8 cellular contexts compared by ENCODE assay signal in the genomic region with DNA sequence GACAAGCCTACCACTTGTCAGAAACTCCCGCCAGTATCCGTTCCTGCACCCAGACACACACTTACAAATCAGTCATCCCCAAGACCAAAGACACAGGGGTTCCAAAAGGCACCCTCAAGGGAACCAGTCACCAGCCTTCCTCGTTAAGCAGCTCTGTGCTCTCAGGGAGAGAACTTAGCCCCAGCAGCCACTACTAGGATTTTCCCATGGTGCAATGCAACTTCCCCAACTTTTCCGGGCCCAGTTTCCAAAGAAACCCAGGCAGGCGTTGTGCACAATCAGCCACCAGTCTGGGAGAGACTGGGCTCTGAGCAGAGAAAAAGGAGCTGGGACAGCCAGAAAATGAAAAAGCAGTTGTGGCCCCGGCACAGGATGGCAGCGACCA. TPM values are rescaled to one million over a fixed set of nuclear protein-coding genes. Genes with fewer than 3 reads are reported as not detected.
DNase-seq lines count a peak whose midpoint lies in the region; ATAC-seq and TF ChIP-seq lines count a peak whose summit lies in the region.

No MANE protein-coding gene starts in this region.

- H2AFZ ChIP-seq in parathyroid adenoma = peak overlapping the region; percentile 72

- H3K79me2 ChIP-seq in parathyroid adenoma = peaks cover 48% of the 10 kb centered on the region

- no peaks in the 10 kb centered on the region for H3K27me3 ChIP-seq in parathyroid adenoma (ENCODE audit: control insufficient read depth, insufficient read depth, low read length)

- DNase-seq in activated T-cell treated with anti-CD3 and anti-CD28 coated beads, Interleukin-2, amount 50 U/mL, for 4 hours = no peak
- DNase-seq in activated T-cell treated with anti-CD3 and anti-CD28 coated beads, Interleukin-2, amount 50 U/mL, for 1 hour = no peak
- DNase-seq in activated CD8-positive, alpha-beta T cell treated with anti-CD3 and anti-CD28 coated beads, Interleukin-2, amount 10 ng/mL, durations not matched to agents 7 days and 5 days = no peak
- DNase-seq in Right ventricle myocardium superior = peak; percentile 42
- DNase-seq in NCI-H526 treated with DMSO at 0.1 percent for 48 hours (lab: John Stamatoyannopoulos, UW) = no peak
- no peak for DNase-seq in GF-D8 (lab: John Stamatoyannopoulos, UW)

- peak overlapping the region; percentile 78 for H3K4me3 ChIP-seq in parathyroid adenoma (ENCODE audit: low read depth, low read length)

- peaks cover 48% of the 10 kb centered on the region for H3K27me3 Mint-ChIP-seq in activated T-cell treated with anti-CD3 and anti-CD28 coated beads, Interleukin-2, amount 50 U/mL, for 4 hours (ENCODE audit: low read depth)
- peaks cover 52% of the 10 kb centered on the region for H3K27me3 Mint-ChIP-seq in activated CD8-positive, alpha-beta T cell treated with anti-CD3 and anti-CD28 coated beads, Interleukin-2, amount 10 ng/mL, durations not matched to agents 7 days and 5 days (ENCODE audit: low read depth)

- POLR2A ChIA-PET in activated CD8-positive, alpha-beta T cell treated with anti-CD3 and anti-CD28 coated beads, Interleukin-2, amount 10 ng/mL, durations not matched to agents 7 days and 5 days (lab: Charles Lee) = no interaction called here

- TF ChIP-seq CTCF in parathyroid adenoma (IDR thresholded peaks at IDR 0.05) = no peak

- H3K4me1 ChIP-seq in parathyroid adenoma = peaks cover 16% of the 10 kb centered on the region

- peak overlapping the region; percentile 46 for H3K9ac ChIP-seq in parathyroid adenoma

- H3K9me3 Mint-ChIP-seq in activated T-cell treated with anti-CD3 and anti-CD28 coated beads, Interleukin-2, amount 50 U/mL, for 4 hours = no peaks in the 10 kb centered on the region
- no peaks in the 10 kb centered on the region for H3K9me3 Mint-ChIP-seq in activated CD8-positive, alpha-beta T cell treated with anti-CD3 and anti-CD28 coated beads, Interleukin-2, amount 10 ng/mL, durations not matched to agents 7 days and 5 days (ENCODE audit: insufficient read depth)

- no peaks in the 10 kb centered on the region for H3K36me3 ChIP-seq in parathyroid adenoma (ENCODE audit: control insufficient read depth, insufficient read depth, low read length)

- no peaks in the 10 kb centered on the region for H3K9me3 ChIP-seq in parathyroid adenoma (ENCODE audit: control insufficient read depth, low read length)

- peak overlapping the region; percentile 81 for H3K4me2 ChIP-seq in parathyroid adenoma (ENCODE audit: low read length)

- intact Hi-C loops in Right ventricle myocardium superior (cut with DNase I) = no loop called here

- H3K27ac ChIP-seq in parathyroid adenoma = peak overlapping the region; percentile 88

- peak overlapping the region; percentile 53 for H3K4me3 Mint-ChIP-seq in activated T-cell treated with anti-CD3 and anti-CD28 coated beads, Interleukin-2, amount 50 U/mL, for 4 hours
- peak overlapping the region; percentile 50 for H3K4me3 Mint-ChIP-seq in activated CD8-positive, alpha-beta T cell treated with anti-CD3 and anti-CD28 coated beads, Interleukin-2, amount 10 ng/mL, durations not matched to agents 7 days and 5 days

- CTCF ChIA-PET in activated CD8-positive, alpha-beta T cell treated with anti-CD3 and anti-CD28 coated beads, Interleukin-2, amount 10 ng/mL, durations not matched to agents 7 days and 5 days (lab: Charles Lee) = no interaction called here

- H3K27ac Mint-ChIP-seq in activated CD8-positive, alpha-beta T cell treated with anti-CD3 and anti-CD28 coated beads, Interleukin-2, amount 10 ng/mL, durations not matched to agents 7 days and 5 days = no peak overlapping the region

- H3K4me1 Mint-ChIP-seq in activated T-cell treated with anti-CD3 and anti-CD28 coated beads, Interleukin-2, amount 50 U/mL, for 4 hours (ENCODE audit: low read depth) = peaks cover 11% of the 10 kb centered on the region
- H3K4me1 Mint-ChIP-seq in activated CD8-positive, alpha-beta T cell treated with anti-CD3 and anti-CD28 coated beads, Interleukin-2, amount 10 ng/mL, durations not matched to agents 7 days and 5 days (ENCODE audit: low read depth) = peaks cover 15% of the 10 kb centered on the region

- no peak for ATAC-seq in activated T-cell treated with anti-CD3 and anti-CD28 coated beads, Interleukin-2, amount 50 U/mL, for 4 hours
- ATAC-seq in activated CD8-positive, alpha-beta T cell treated with anti-CD3 and anti-CD28 coated beads, Interleukin-2, amount 10 ng/mL, durations not matched to agents 7 days and 5 days = no peak
- ATAC-seq in Right ventricle myocardium superior (ENCODE audit: poor library complexity) (peak; percentile 34), HG02798 (IDR thresholded peaks at IDR 0.05; ENCODE audit: poor library complexity, unreplicated experiment) (no peak)

- H3K36me3 Mint-ChIP-seq in activated T-cell treated with anti-CD3 and anti-CD28 coated beads, Interleukin-2, amount 50 U/mL, for 4 hours (ENCODE audit: insufficient read depth) = no peaks in the 10 kb centered on the region
- H3K36me3 Mint-ChIP-seq in activated CD8-positive, alpha-beta T cell treated with anti-CD3 and anti-CD28 coated beads, Interleukin-2, amount 10 ng/mL, durations not matched to agents 7 days and 5 days (ENCODE audit: low read depth) = no peaks in the 10 kb centered on the region

RNA-seq across cellular contexts. Expression of gene DLG5, which starts 1.2 kb away (rescaled TPM):
- total RNA-seq in activated T-cell treated with anti-CD3 and anti-CD28 coated beads, Interleukin-2, amount 50 U/mL, for 4 hours = 1 to 10 TPM; 1.0 to 1.5 (median 1.5) TPM
- total RNA-seq in activated CD8-positive, alpha-beta T cell treated with anti-CD3 and anti-CD28 coated beads, Interleukin-2, amount 10 ng/mL, durations not matched to agents 7 days and 5 days = 1 to 10 TPM; 3.2 to 3.5 TPM
- total RNA-seq in Right ventricle myocardium superior = 8.8 TPM
